8 cellular contexts compared by ENCODE assay signal in genomic region chr11:16925495-16926065, GRCh38.
A peak's percentile ranks its signal among the peaks of the same experiment; 100 is the strongest.
DNase-seq lines count a peak whose midpoint lies in the region; ATAC-seq and TF ChIP-seq lines count a peak whose summit lies in the region.

No MANE protein-coding gene starts in this region.

- POLR2A ChIA-PET in activated CD4-positive, alpha-beta T cell treated with anti-CD3 and anti-CD28 coated beads, Interleukin-2, amount 10 ng/mL, durations not matched to agents 7 days and 5 days (lab: Charles Lee), result no interaction called here
- POLR2A ChIA-PET in CD4-positive, alpha-beta T cell (lab: Charles Lee), result no interaction called here

- intact Hi-C loops in CD4-positive, alpha-beta T cell (cut with DNase I, micrococcal nuclease), result no loop called here

- H2AFZ ChIP-seq in neuron (ENCODE audit: low read depth, low read length), result peak overlapping the region; percentile 76

- peaks cover 9% of the 10 kb centered on the region for H3K4me1 Mint-ChIP-seq in activated CD4-positive, alpha-beta T cell treated with anti-CD3 and anti-CD28 coated beads, Interleukin-2, amount 10 ng/mL, durations not matched to agents 7 days and 5 days
- peaks cover 5% of the 10 kb centered on the region for H3K4me1 Mint-ChIP-seq in CD4-positive, alpha-beta T cell (ENCODE audit: low read depth)

- no peak overlapping the region for H3K27ac ChIP-seq in CD4-positive, alpha-beta T cell (ENCODE audit: low read depth, low read length)

- no peak for TF ChIP-seq CTCF in foreskin fibroblast (IDR thresholded peaks at IDR 0.05; ENCODE audit: low read depth, low read length)
- TF ChIP-seq CTCF in CD4-positive, alpha-beta T cell (IDR thresholded peaks at IDR 0.05), result no peak

- CTCF ChIA-PET in activated CD4-positive, alpha-beta T cell treated with anti-CD3 and anti-CD28 coated beads, Interleukin-2, amount 10 ng/mL, durations not matched to agents 7 days and 5 days (lab: Charles Lee), result interaction anchor here (0.6 kb wide), 1 partner anchor 157 kb away, joined by 3 read pairs; no protein-coding TSS in a partner anchor
- CTCF ChIA-PET in CD4-positive, alpha-beta T cell (lab: Charles Lee), result no interaction called here

- H3K36me3 ChIP-seq in neuron (ENCODE audit: insufficient read depth, low read length), result no peaks in the 10 kb centered on the region

- H3K9me3 Mint-ChIP-seq in activated CD4-positive, alpha-beta T cell treated with anti-CD3 and anti-CD28 coated beads, Interleukin-2, amount 10 ng/mL, durations not matched to agents 7 days and 5 days, result no peaks in the 10 kb centered on the region
- H3K9me3 Mint-ChIP-seq in CD4-positive, alpha-beta T cell, result no peaks in the 10 kb centered on the region

- peaks cover 15% of the 10 kb centered on the region for H3K4me1 ChIP-seq in neuron (ENCODE audit: insufficient read depth, low read length)

- no peaks in the 10 kb centered on the region for H3K27me3 ChIP-seq in neuron (ENCODE audit: insufficient read depth, low read length)
- H3K27me3 ChIP-seq in CD4-positive, alpha-beta T cell (ENCODE audit: control insufficient read depth, insufficient read depth, low read length), result peaks cover 48% of the 10 kb centered on the region

- H3K36me3 Mint-ChIP-seq in activated CD4-positive, alpha-beta T cell treated with anti-CD3 and anti-CD28 coated beads, Interleukin-2, amount 10 ng/mL, durations not matched to agents 7 days and 5 days (ENCODE audit: low read depth), result no peaks in the 10 kb centered on the region
- H3K36me3 Mint-ChIP-seq in CD4-positive, alpha-beta T cell (ENCODE audit: low read depth), result no peaks in the 10 kb centered on the region

- no peaks in the 10 kb centered on the region for H3K9me3 ChIP-seq in neuron (ENCODE audit: low read length)
- H3K9me3 ChIP-seq in CD4-positive, alpha-beta T cell (ENCODE audit: control insufficient read depth, low read length), result no peaks in the 10 kb centered on the region

- peak; percentile 21 for ATAC-seq in HG02981 (IDR thresholded peaks at IDR 0.05; ENCODE audit: unreplicated experiment)
- ATAC-seq in CD4-positive, alpha-beta T cell (ENCODE audit: poor library complexity), result no peak

- no peak overlapping the region for H3K27ac Mint-ChIP-seq in activated CD4-positive, alpha-beta T cell treated with anti-CD3 and anti-CD28 coated beads, Interleukin-2, amount 10 ng/mL, durations not matched to agents 7 days and 5 days
- no peak overlapping the region for H3K27ac Mint-ChIP-seq in CD4-positive, alpha-beta T cell

- peak overlapping the region; percentile 60 for H3K4me3 Mint-ChIP-seq in activated CD4-positive, alpha-beta T cell treated with anti-CD3 and anti-CD28 coated beads, Interleukin-2, amount 10 ng/mL, durations not matched to agents 7 days and 5 days
- H3K4me3 Mint-ChIP-seq in CD4-positive, alpha-beta T cell, result no peak overlapping the region

- H3K27me3 Mint-ChIP-seq in activated CD4-positive, alpha-beta T cell treated with anti-CD3 and anti-CD28 coated beads, Interleukin-2, amount 10 ng/mL, durations not matched to agents 7 days and 5 days, result peaks cover 52% of the 10 kb centered on the region
- H3K27me3 Mint-ChIP-seq in CD4-positive, alpha-beta T cell, result peaks cover 71% of the 10 kb centered on the region

- DNase-seq in DMS 273 (lab: John Stamatoyannopoulos, UW; ENCODE audit: unreplicated experiment), result peak; percentile 54
- no peak for DNase-seq in DMS 273 treated with DMSO at 0.1 percent for 48 hours (lab: John Stamatoyannopoulos, UW)
- peak; percentile 16 for DNase-seq in activated CD4-positive, alpha-beta T cell treated with anti-CD3 and anti-CD28 coated beads, Interleukin-2, amount 10 ng/mL, durations not matched to agents 7 days and 5 days
- peak; percentile 18 to 63 for DNase-seq in foreskin fibroblast
- no peak for DNase-seq in CD4-positive, alpha-beta T cell
- no peak for DNase-seq in cortex of kidney (lab: John Stamatoyannopoulos, UW)

- H3K4me3 ChIP-seq in foreskin fibroblast (ENCODE audit: low read depth in 1 of 2, low read length in 2 of 2) (peak overlapping the region in 1 of 2 donors; percentile 26), neuron (ENCODE audit: low read length) (peak overlapping the region; percentile 47)

Comparison
In these comparisons a context has a peak if more than half of its experiments do, and no peak if none do; other contexts are left out.
1. DNase-seq: peak in DMS 273 (single experiment), activated CD4-positive, alpha-beta T cell treated with anti-CD3 and anti-CD28 coated beads, Interleukin-2, amount 10 ng/mL, durations not matched to agents 7 days and 5 days (single experiment) and foreskin fibroblast (2 of 2); none in DMS 273 treated with DMSO at 0.1 percent for 48 hours (single experiment), CD4-positive, alpha-beta T cell (0 of 10) and cortex of kidney (single experiment).